In the genomic region with DNA sequence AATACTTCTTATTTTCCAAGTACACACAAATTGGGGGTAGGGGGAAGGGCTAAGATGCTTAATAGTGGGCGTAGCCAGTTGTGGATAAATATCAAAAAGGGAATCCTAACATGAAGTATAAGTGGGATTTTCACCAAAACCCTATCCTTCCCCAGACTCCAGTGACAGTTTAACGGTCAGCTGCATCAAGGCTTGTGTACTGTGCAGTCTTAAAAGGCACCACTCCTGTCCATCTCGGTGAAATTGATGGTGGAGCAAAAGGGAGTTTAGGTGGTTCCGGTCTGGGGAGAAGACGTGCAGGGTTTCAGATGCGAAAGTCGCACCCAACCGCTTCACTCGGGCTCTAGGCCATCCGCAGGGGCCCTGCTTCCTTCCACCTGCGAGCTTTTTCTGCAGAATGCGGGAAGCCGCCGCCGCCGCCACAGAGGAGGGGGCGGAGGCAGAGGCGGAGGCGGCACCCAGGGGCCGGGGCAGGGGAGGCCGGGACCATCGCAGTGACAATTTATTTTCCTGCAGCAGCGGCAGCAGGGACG, we compare ENCODE assay signal across 1 cellular context.
A peak's percentile ranks its signal among the peaks of the same experiment; 100 is the strongest.
TF ChIP-seq lines count a peak whose summit lies in the region.

A gene (plus strand): TSS at position 492 of the 533 bp plus-strand sequence. CDS start 21,464 bp downstream, outside the sequence.

TF ChIP-seq in HEK293, 187 proteins besides CTCF, POLR2A, EP300 and RAD21 (continued from another document):
- TF ChIP-seq, protein P1, sequence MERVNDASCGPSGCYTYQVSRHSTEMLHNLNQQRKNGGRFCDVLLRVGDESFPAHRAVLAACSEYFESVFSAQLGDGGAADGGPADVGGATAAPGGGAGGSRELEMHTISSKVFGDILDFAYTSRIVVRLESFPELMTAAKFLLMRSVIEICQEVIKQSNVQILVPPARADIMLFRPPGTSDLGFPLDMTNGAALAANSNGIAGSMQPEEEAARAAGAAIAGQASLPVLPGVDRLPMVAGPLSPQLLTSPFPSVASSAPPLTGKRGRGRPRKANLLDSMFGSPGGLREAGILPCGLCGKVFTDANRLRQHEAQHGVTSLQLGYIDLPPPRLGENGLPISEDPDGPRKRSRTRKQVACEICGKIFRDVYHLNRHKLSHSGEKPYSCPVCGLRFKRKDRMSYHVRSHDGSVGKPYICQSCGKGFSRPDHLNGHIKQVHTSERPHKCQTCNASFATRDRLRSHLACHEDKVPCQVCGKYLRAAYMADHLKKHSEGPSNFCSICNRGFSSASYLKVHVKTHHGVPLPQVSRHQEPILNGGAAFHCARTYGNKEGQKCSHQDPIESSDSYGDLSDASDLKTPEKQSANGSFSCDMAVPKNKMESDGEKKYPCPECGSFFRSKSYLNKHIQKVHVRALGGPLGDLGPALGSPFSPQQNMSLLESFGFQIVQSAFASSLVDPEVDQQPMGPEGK (tag by site-specific recombination; IDR thresholded peaks at IDR 0.05) = peak; percentile 79
- TF ChIP-seq ZNF211 (tag by site-specific recombination; IDR thresholded peaks at IDR 0.05; ENCODE audit: low read depth) = no peak
- peak; percentile 81; the same call in 1 of the 2 replicates for TF ChIP-seq EGR2 (tag by site-specific recombination; IDR thresholded peaks at IDR 0.05; ENCODE audit: low read depth)
- TF ChIP-seq, protein P2, sequence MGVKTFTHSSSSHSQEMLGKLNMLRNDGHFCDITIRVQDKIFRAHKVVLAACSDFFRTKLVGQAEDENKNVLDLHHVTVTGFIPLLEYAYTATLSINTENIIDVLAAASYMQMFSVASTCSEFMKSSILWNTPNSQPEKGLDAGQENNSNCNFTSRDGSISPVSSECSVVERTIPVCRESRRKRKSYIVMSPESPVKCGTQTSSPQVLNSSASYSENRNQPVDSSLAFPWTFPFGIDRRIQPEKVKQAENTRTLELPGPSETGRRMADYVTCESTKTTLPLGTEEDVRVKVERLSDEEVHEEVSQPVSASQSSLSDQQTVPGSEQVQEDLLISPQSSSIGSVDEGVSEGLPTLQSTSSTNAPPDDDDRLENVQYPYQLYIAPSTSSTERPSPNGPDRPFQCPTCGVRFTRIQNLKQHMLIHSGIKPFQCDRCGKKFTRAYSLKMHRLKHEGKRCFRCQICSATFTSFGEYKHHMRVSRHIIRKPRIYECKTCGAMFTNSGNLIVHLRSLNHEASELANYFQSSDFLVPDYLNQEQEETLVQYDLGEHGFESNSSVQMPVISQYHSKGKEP (tag by site-specific recombination; IDR thresholded peaks at IDR 0.05) = peak; percentile 76
- TF ChIP-seq ZNF132 (tag by site-specific recombination; IDR thresholded peaks at IDR 0.05; ENCODE audit: borderline replicate concordance) = no peak
- peak; percentile 72 for TF ChIP-seq PRDM1 (tag by site-specific recombination; IDR thresholded peaks at IDR 0.05)
- TF ChIP-seq, protein P3, sequence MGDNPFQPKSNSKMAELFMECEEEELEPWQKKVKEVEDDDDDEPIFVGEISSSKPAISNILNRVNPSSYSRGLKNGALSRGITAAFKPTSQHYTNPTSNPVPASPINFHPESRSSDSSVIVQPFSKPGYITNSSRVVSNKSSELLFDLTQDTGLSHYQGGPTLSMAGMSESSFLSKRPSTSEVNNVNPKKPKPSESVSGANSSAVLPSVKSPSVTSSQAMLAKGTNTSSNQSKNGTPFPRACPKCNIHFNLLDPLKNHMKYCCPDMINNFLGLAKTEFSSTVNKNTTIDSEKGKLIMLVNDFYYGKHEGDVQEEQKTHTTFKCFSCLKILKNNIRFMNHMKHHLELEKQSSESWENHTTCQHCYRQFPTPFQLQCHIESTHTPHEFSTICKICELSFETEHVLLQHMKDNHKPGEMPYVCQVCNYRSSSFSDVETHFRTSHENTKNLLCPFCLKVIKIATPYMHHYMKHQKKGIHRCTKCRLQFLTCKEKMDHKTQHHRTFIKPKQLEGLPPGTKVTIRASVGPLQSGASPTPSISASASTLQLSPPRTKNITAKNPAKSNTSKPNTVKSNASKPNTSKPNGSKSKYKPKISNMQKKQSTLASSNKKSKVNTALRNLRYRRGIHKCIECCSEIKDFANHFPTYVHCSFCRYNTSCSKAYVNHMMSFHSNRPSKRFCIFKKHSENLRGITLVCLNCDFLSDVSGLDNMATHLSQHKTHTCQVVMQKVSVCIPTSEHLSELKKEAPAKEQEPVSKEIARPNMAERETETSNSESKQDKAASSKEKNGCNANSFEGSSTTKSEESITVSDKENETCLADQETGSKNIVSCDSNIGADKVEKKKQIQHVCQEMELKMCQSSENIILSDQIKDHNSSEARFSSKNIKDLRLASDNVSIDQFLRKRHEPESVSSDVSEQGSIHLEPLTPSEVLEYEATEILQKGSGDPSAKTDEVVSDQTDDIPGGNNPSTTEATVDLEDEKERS (tag by site-specific recombination; IDR thresholded peaks at IDR 0.05) = no peak
- TF ChIP-seq GLIS2 (tag by site-specific recombination; IDR thresholded peaks at IDR 0.05) = 0 out of 2 replicates have a peak, but pooled peaks have one; percentile 54
- peak; percentile 41; the same call in 1 of the 2 replicates for TF ChIP-seq ZNF366 (tag by site-specific recombination; conservative IDR thresholded peaks at IDR 0.05)
- TF ChIP-seq ZNF664 (tag by site-specific recombination; IDR thresholded peaks at IDR 0.05) = no peak
- TF ChIP-seq, protein P4, sequence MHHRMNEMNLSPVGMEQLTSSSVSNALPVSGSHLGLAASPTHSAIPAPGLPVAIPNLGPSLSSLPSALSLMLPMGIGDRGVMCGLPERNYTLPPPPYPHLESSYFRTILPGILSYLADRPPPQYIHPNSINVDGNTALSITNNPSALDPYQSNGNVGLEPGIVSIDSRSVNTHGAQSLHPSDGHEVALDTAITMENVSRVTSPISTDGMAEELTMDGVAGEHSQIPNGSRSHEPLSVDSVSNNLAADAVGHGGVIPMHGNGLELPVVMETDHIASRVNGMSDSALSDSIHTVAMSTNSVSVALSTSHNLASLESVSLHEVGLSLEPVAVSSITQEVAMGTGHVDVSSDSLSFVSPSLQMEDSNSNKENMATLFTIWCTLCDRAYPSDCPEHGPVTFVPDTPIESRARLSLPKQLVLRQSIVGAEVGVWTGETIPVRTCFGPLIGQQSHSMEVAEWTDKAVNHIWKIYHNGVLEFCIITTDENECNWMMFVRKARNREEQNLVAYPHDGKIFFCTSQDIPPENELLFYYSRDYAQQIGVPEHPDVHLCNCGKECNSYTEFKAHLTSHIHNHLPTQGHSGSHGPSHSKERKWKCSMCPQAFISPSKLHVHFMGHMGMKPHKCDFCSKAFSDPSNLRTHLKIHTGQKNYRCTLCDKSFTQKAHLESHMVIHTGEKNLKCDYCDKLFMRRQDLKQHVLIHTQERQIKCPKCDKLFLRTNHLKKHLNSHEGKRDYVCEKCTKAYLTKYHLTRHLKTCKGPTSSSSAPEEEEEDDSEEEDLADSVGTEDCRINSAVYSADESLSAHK (tag by site-specific recombination; IDR thresholded peaks at IDR 0.05) = 0 out of 2 replicates have a peak, but pooled peaks have one; percentile 7
- TF ChIP-seq, protein P5, sequence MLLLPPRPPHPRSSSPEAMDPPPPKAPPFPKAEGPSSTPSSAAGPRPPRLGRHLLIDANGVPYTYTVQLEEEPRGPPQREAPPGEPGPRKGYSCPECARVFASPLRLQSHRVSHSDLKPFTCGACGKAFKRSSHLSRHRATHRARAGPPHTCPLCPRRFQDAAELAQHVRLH (tag by site-specific recombination; IDR thresholded peaks at IDR 0.05) = peak; percentile 42; the same call in 1 of the 2 replicates
- peak; percentile 75 for TF ChIP-seq SP3 (tag by site-specific recombination; IDR thresholded peaks at IDR 0.05)
- TF ChIP-seq KLF10 (tag by site-specific recombination; IDR thresholded peaks at IDR 0.05) = peak; percentile 29; the same call in 1 of the 2 replicates
- peak; percentile 63 for TF ChIP-seq ZNF335 (tag by site-specific recombination; conservative IDR thresholded peaks at IDR 0.05)
